In the genomic region with DNA sequence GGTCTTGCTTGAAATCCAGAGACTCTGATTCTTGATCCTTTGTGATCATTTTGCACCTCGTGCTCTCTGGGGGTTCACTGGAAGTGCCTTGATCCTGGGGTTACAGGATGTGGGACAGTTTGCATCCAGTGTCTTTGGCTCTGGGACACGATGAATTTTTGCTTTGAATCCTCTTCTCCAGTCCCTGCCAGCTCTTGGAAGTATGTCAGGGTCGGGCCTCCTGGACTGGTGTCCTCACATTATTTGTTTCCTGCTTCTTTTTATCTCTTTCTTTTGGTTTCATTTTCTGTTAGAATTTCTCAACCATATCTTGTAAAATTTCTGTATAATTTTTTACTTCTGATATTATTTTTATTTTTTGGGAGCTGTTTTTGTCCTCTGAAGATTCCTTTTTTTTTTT, we compare ENCODE assay signal across 18 cellular contexts. TPM values are rescaled to one million over a fixed set of nuclear protein-coding genes. Genes with fewer than 3 reads are reported as not detected.
DNase-seq lines count a peak whose midpoint lies in the region; ATAC-seq lines count a peak whose summit lies in the region.
"Had no signal": no experiment of that assay in that cellular context is flagged by ENCODE, and none has a peak within 500 bp of the region (broad histone marks: within the 10 kb centered on the region; RNA-seq: fewer than 3 reads in every experiment).

No MANE protein-coding gene starts in this region.

- no peaks in the 10 kb centered on the region for H3K9me3 ChIP-seq in CD4-positive, CD25-positive, alpha-beta regulatory T cell (ENCODE audit: control insufficient read depth in 2 of 2, low read length in 2 of 2)
- H3K9me3 ChIP-seq in muscle layer of duodenum (ENCODE audit: control insufficient read depth in 1 of 2, low read length in 2 of 2): no peaks in the 10 kb centered on the region
- H3K9me3 ChIP-seq: BLaER1, tibial artery had no signal

- peak overlapping the region; percentile 44 for H3K27ac ChIP-seq in CD4-positive, CD25-positive, alpha-beta regulatory T cell (ENCODE audit: insufficient read depth, low read length, poor library complexity, severe bottlenecking)
- peak overlapping the region; percentile 17 for H3K27ac ChIP-seq in muscle layer of duodenum (ENCODE audit: low read length)
- H3K27ac ChIP-seq: BLaER1, tibial artery had no signal

- H3K9me3 Mint-ChIP-seq in T-helper 1 cell treated with Interleukin-12 subunit alpha and Interleukin-12 subunit beta and Interleukin-4 antibody, amounts not matched to agents 30 μg/mL and 1 μg/mL, for 36 hours: no peaks in the 10 kb centered on the region
- no peaks in the 10 kb centered on the region for H3K9me3 Mint-ChIP-seq in CD4-positive, CD25-positive, alpha-beta regulatory T cell
- no peaks in the 10 kb centered on the region for H3K9me3 Mint-ChIP-seq in activated T-helper 17 cell treated with anti-CD3 and anti-CD28 coated beads, Interleukin-2, amount 50 U/mL, for 72 hours

- peak overlapping the region; percentile 89 for H3K27ac Mint-ChIP-seq in T-helper 1 cell treated with Interleukin-12 subunit alpha and Interleukin-12 subunit beta and Interleukin-4 antibody, amounts not matched to agents 30 μg/mL and 1 μg/mL, for 36 hours
- peak overlapping the region; percentile 40 to 90 (median 88) for H3K27ac Mint-ChIP-seq in CD4-positive, CD25-positive, alpha-beta regulatory T cell
- H3K27ac Mint-ChIP-seq in activated T-helper 17 cell treated with anti-CD3 and anti-CD28 coated beads, Interleukin-2, amount 50 U/mL, for 72 hours: peak overlapping the region; percentile 85

- no peaks in the 10 kb centered on the region for H3K27me3 Mint-ChIP-seq in T-helper 1 cell treated with Interleukin-12 subunit alpha and Interleukin-12 subunit beta and Interleukin-4 antibody, amounts not matched to agents 30 μg/mL and 1 μg/mL, for 36 hours (ENCODE audit: low read depth)
- H3K27me3 Mint-ChIP-seq in CD4-positive, CD25-positive, alpha-beta regulatory T cell: no peaks in the 10 kb centered on the region
- no peaks in the 10 kb centered on the region for H3K27me3 Mint-ChIP-seq in activated T-helper 17 cell treated with anti-CD3 and anti-CD28 coated beads, Interleukin-2, amount 50 U/mL, for 72 hours

- no peak for DNase-seq in T-helper 1 cell
- peak in 1 of 3 donors; percentile 35 for DNase-seq in CD4-positive, CD25-positive, alpha-beta regulatory T cell
- DNase-seq: anterior cingulate cortex; central memory CD4-positive, alpha-beta T cell; effector CD8-positive, alpha-beta T cell; mesendoderm; NCI-H1105 treated with DMSO at 0.1 percent for 48 hours; NCI-H2107; NCI-H526; SHP77; tibial artery had no signal

- H3K4me1 Mint-ChIP-seq in T-helper 1 cell treated with Interleukin-12 subunit alpha and Interleukin-12 subunit beta and Interleukin-4 antibody, amounts not matched to agents 30 μg/mL and 1 μg/mL, for 36 hours (ENCODE audit: low read depth): peaks cover 24% of the 10 kb centered on the region
- peaks cover 5 to 40% (median 25%) of the 10 kb centered on the region in 4 donors for H3K4me1 Mint-ChIP-seq in CD4-positive, CD25-positive, alpha-beta regulatory T cell
- peaks cover 19% of the 10 kb centered on the region for H3K4me1 Mint-ChIP-seq in activated T-helper 17 cell treated with anti-CD3 and anti-CD28 coated beads, Interleukin-2, amount 50 U/mL, for 72 hours

- peak overlapping the region; percentile 51 for H3K4me3 ChIP-seq in CD4-positive, CD25-positive, alpha-beta regulatory T cell (ENCODE audit: low read depth, low read length)
- no peak overlapping the region for H3K4me3 ChIP-seq in muscle layer of duodenum (ENCODE audit: low read depth in 1 of 2, low read length in 2 of 2)
- H3K4me3 ChIP-seq: BLaER1, tibial artery had no signal

- H3K4me1 ChIP-seq in CD4-positive, CD25-positive, alpha-beta regulatory T cell (ENCODE audit: control insufficient read depth, insufficient read depth, low read length, poor library complexity, severe bottlenecking): peaks cover 19% of the 10 kb centered on the region
- no peaks in the 10 kb centered on the region for H3K4me1 ChIP-seq in muscle layer of duodenum (ENCODE audit: control insufficient read depth in 1 of 2, insufficient read depth in 2 of 2, low read length in 2 of 2)
- H3K4me1 ChIP-seq: BLaER1, tibial artery had no signal

- peaks cover 67% of the 10 kb centered on the region for H3K36me3 Mint-ChIP-seq in T-helper 1 cell treated with Interleukin-12 subunit alpha and Interleukin-12 subunit beta and Interleukin-4 antibody, amounts not matched to agents 30 μg/mL and 1 μg/mL, for 36 hours (ENCODE audit: low read depth)
- peaks cover 68% of the 10 kb centered on the region for H3K36me3 Mint-ChIP-seq in CD4-positive, CD25-positive, alpha-beta regulatory T cell
- peaks cover 100% of the 10 kb centered on the region for H3K36me3 Mint-ChIP-seq in activated T-helper 17 cell treated with anti-CD3 and anti-CD28 coated beads, Interleukin-2, amount 50 U/mL, for 72 hours (ENCODE audit: low read depth)

- no peak for ATAC-seq in CD4-positive, CD25-positive, alpha-beta regulatory T cell (ENCODE audit: low read depth in 2 of 2)
- no peak for ATAC-seq in activated T-helper 17 cell treated with anti-CD3 and anti-CD28 coated beads, Interleukin-2, amount 50 U/mL, for 72 hours (replicated peaks)
- no peak for ATAC-seq in GM21723 (IDR thresholded peaks at IDR 0.05; ENCODE audit: unreplicated experiment)
- ATAC-seq in GM18870 (IDR thresholded peaks at IDR 0.05; ENCODE audit: unreplicated experiment): no peak
- ATAC-seq in HG03469 (IDR thresholded peaks at IDR 0.05; ENCODE audit: unreplicated experiment): no peak

- peak overlapping the region; percentile 38 for H3K4me3 Mint-ChIP-seq in T-helper 1 cell treated with Interleukin-12 subunit alpha and Interleukin-12 subunit beta and Interleukin-4 antibody, amounts not matched to agents 30 μg/mL and 1 μg/mL, for 36 hours
- peak overlapping the region in 2 of 4 donors; percentile 2 to 66 for H3K4me3 Mint-ChIP-seq in CD4-positive, CD25-positive, alpha-beta regulatory T cell
- peak overlapping the region; percentile 42 for H3K4me3 Mint-ChIP-seq in activated T-helper 17 cell treated with anti-CD3 and anti-CD28 coated beads, Interleukin-2, amount 50 U/mL, for 72 hours

- no peaks in the 10 kb centered on the region for H3K27me3 ChIP-seq in CD4-positive, CD25-positive, alpha-beta regulatory T cell (ENCODE audit: control insufficient read depth, insufficient read depth, low read length)
- H3K27me3 ChIP-seq in muscle layer of duodenum (ENCODE audit: low read depth, low read length): no peaks in the 10 kb centered on the region
- H3K27me3 ChIP-seq: BLaER1, tibial artery had no signal

- H3K36me3 ChIP-seq in CD4-positive, CD25-positive, alpha-beta regulatory T cell (ENCODE audit: control insufficient read depth, insufficient read depth, low read length): peaks cover 97% of the 10 kb centered on the region
- H3K36me3 ChIP-seq in muscle layer of duodenum (ENCODE audit: control insufficient read depth in 1 of 2, insufficient read depth in 2 of 2, low read length in 2 of 2): peaks cover 80 to 86% of the 10 kb centered on the region in 2 donors

RNA-seq across cellular contexts. Expression of gene SECISBP2, which starts 34.2 kb away (rescaled TPM):
- 129 TPM for total RNA-seq in CD4-positive, CD25-positive, alpha-beta regulatory T cell
- polyA plus RNA-seq in CD4-positive, CD25-positive, alpha-beta regulatory T cell: 10 to 100 TPM; 19.2 to 38.3 (median 24.7) TPM
- 10 to 100 TPM; 33.1 to 40.1 TPM for total RNA-seq in activated T-helper 17 cell treated with anti-CD3 and anti-CD28 coated beads, Interleukin-2, amount 50 U/mL, for 72 hours

RNA-seq across cellular contexts. Expression of gene CKS2, which starts 41.5 kb away (rescaled TPM):
- 35.2 TPM for total RNA-seq in CD4-positive, CD25-positive, alpha-beta regulatory T cell
- 10 to 100 TPM; 28.6 to 53.0 (median 44.0) TPM for polyA plus RNA-seq in CD4-positive, CD25-positive, alpha-beta regulatory T cell
- total RNA-seq in activated T-helper 17 cell treated with anti-CD3 and anti-CD28 coated beads, Interleukin-2, amount 50 U/mL, for 72 hours: 100 to 1,000 TPM; 179 to 230 TPM
